Comparison of ENCODE assay signal across 1 cellular context in genomic region chr2:42795871-42796301, GRCh38.
TF ChIP-seq lines count a peak whose summit lies in the region.

No MANE protein-coding gene starts in this region.

TF ChIP-seq in GM12878, 131 proteins besides CTCF, POLR2A, EP300 and RAD21 (continued from another document and continues in another):
- no peak for TF ChIP-seq CUX1 (IDR thresholded peaks at IDR 0.05; ENCODE audit: insufficient replicate concordance, low read depth, low read length)
- TF ChIP-seq EGR1 (IDR thresholded peaks at IDR 0.05; ENCODE audit: borderline replicate concordance in 1 of 2, low read depth in 2 of 2, low read length in 2 of 2): no peak
- TF ChIP-seq PRDM15 (CRISPR knock-in tag; IDR thresholded peaks at IDR 0.05): no peak
- no peak for TF ChIP-seq SIX5 (IDR thresholded peaks at IDR 0.05; ENCODE audit: low read depth, low read length, severe bottlenecking)
- no peak; the same call in 1 of the 2 replicates for TF ChIP-seq JUNB (IDR thresholded peaks at IDR 0.05)
- peak; percentile 27; the same call in 1 of the 2 replicates for TF ChIP-seq DPF2 (IDR thresholded peaks at IDR 0.05)
- TF ChIP-seq CBX5 (IDR thresholded peaks at IDR 0.05; ENCODE audit: low read depth): no peak
- no peak for TF ChIP-seq ZBTB4 (CRISPR knock-in tag; IDR thresholded peaks at IDR 0.05)
- TF ChIP-seq IRF4 (IDR thresholded peaks at IDR 0.05; ENCODE audit: low read depth, low read length): no peak
- no peak for TF ChIP-seq MLLT1 (IDR thresholded peaks at IDR 0.05)
- no peak for TF ChIP-seq CEBPB (IDR thresholded peaks at IDR 0.05; ENCODE audit: borderline replicate concordance in 1 of 2, low read depth in 2 of 2, low read length in 2 of 2)
- TF ChIP-seq CHD1 (IDR thresholded peaks at IDR 0.05; ENCODE audit: low read depth, low read length): peak; percentile 88; the same call in 1 of the 2 replicates
- no peak for TF ChIP-seq SREBF2 (IDR thresholded peaks at IDR 0.05; ENCODE audit: low read length)
- no peak for TF ChIP-seq HSF1 (IDR thresholded peaks at IDR 0.05; ENCODE audit: low read depth, low read length)
- no peak for TF ChIP-seq HCFC1 (IDR thresholded peaks at IDR 0.05; ENCODE audit: low read length)
- no peak for TF ChIP-seq STAT1 (conservative IDR thresholded peaks at IDR 0.05)
- TF ChIP-seq SPI1 (IDR thresholded peaks at IDR 0.05; ENCODE audit: borderline replicate concordance, insufficient read depth, low read depth, low read length): no peak
- TF ChIP-seq MXI1 (IDR thresholded peaks at IDR 0.05; ENCODE audit: low read depth, low read length): 0 out of 2 replicates have a peak, but pooled peaks have one; percentile 42
- no peak for TF ChIP-seq SMAD1 (IDR thresholded peaks at IDR 0.05; ENCODE audit: low read depth, partially characterized antibody)
- TF ChIP-seq ASH2L (IDR thresholded peaks at IDR 0.05; ENCODE audit: borderline replicate concordance, low read depth): no peak
- TF ChIP-seq MYB (IDR thresholded peaks at IDR 0.05; ENCODE audit: borderline replicate concordance, low read depth, low read length): no peak
- TF ChIP-seq FOS (IDR thresholded peaks at IDR 0.05; ENCODE audit: borderline replicate concordance, extremely low read depth, insufficient read length): no peak
- no peak for TF ChIP-seq SMC3 (IDR thresholded peaks at IDR 0.05; ENCODE audit: borderline replicate concordance, low read length)
- peak; percentile 79 for TF ChIP-seq TAF1 (IDR thresholded peaks at IDR 0.05; ENCODE audit: borderline replicate concordance, low read depth, low read length)
- TF ChIP-seq RCOR1 (conservative IDR thresholded peaks at IDR 0.05; ENCODE audit: low read depth, low read length): no peak
- peak; percentile 86 for TF ChIP-seq PAX5 (IDR thresholded peaks at IDR 0.05; ENCODE audit: borderline replicate concordance, low read depth, low read length)
- TF ChIP-seq ETV6 (conservative IDR thresholded peaks at IDR 0.05 in 1 of 2, IDR thresholded peaks at IDR 0.05 in 1 of 2; ENCODE audit: borderline replicate concordance in 1 of 2, low read depth in 1 of 2): no peak
- no peak; the same call in 1 of the 2 replicates for TF ChIP-seq RBBP5 (conservative IDR thresholded peaks at IDR 0.05)
- no peak for TF ChIP-seq ZNF622 (IDR thresholded peaks at IDR 0.05)
- TF ChIP-seq SUZ12 (IDR thresholded peaks at IDR 0.05; ENCODE audit: unreplicated experiment): no peak
- TF ChIP-seq CREM (IDR thresholded peaks at IDR 0.05; ENCODE audit: low read depth): peak; percentile 57; the same call in 1 of the 2 replicates
- TF ChIP-seq CBFB (IDR thresholded peaks at IDR 0.05; ENCODE audit: low read depth): peak; percentile 56; the same call in 1 of the 2 replicates
- TF ChIP-seq ZZZ3 (IDR thresholded peaks at IDR 0.05; ENCODE audit: control insufficient read depth, insufficient read length, low read depth): no peak
- 0 out of 2 replicates have a peak, but pooled peaks have one; percentile 50 for TF ChIP-seq MTA3 (IDR thresholded peaks at IDR 0.05; ENCODE audit: borderline replicate concordance, low read length)
- peak; percentile 91 for TF ChIP-seq POLR2AphosphoS5 (IDR thresholded peaks at IDR 0.05; ENCODE audit: low read length)
- no peak for TF ChIP-seq ZSCAN29 (IDR thresholded peaks at IDR 0.05)
- TF ChIP-seq WRNIP1 (IDR thresholded peaks at IDR 0.05; ENCODE audit: borderline replicate concordance, low read depth, low read length): no peak
- no peak for TF ChIP-seq YBX1 (IDR thresholded peaks at IDR 0.05)
- TF ChIP-seq SMARCA5 (IDR thresholded peaks at IDR 0.05): no peak
- no peak for TF ChIP-seq RFX5 (IDR thresholded peaks at IDR 0.05; ENCODE audit: low read depth, low read length)
- peak; percentile 69; the same call in 1 of the 2 replicates for TF ChIP-seq EED (IDR thresholded peaks at IDR 0.05; ENCODE audit: low read depth)
- no peak for TF ChIP-seq BCL3 (IDR thresholded peaks at IDR 0.05; ENCODE audit: borderline replicate concordance, insufficient read depth, low read depth, low read length, poor library complexity, severe bottlenecking)
- no peak for TF ChIP-seq ZBTB33 (IDR thresholded peaks at IDR 0.05)
